21 cellular contexts compared by ENCODE assay signal in the genomic region with DNA sequence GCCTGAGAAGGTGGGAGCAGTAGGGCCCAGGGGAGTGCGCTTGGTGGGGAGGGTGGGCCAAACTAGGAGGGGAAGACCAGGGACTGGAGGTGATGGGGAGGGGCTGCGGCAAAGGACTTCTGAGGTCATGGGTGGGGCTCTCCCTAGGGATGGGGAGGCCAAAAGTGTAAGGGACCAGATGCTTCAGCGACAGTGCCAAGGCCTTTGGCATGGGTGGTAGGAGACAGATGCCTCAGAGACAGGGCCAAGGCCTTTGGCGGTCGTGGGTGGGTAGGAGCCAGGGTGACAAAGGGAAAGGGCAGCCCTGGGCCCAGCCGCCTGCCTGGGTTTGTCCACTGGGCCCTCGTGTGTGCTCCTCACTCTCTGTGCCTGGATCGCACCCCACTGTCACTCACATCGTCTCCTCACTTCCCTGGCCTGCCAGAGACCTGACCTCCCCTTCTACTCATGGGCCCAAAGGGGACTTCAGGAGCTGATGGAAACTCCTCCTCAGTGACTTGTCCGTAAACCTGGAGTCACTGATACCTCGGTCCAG.
"Had no signal": no experiment of that assay in that cellular context is flagged by ENCODE, and none has a peak within 500 bp of the region (broad histone marks: within the 10 kb centered on the region; RNA-seq: fewer than 3 reads in every experiment).

No MANE protein-coding gene starts in this region.

- H3K4me3 Mint-ChIP-seq: activated CD4-positive, alpha-beta memory T cell treated with anti-CD3 and anti-CD28 coated beads, Interleukin-2, amount 10 ng/mL, durations not matched to agents 7 days and 5 days; activated CD4-positive, alpha-beta T cell treated with anti-CD3 and anti-CD28 coated beads, Interleukin-2, amount 10 ng/mL, durations not matched to agents 24 days and 14 days; activated naive CD4-positive, alpha-beta T cell treated with anti-CD3 and anti-CD28 coated beads for 36 hours; activated T-cell treated with anti-CD3 and anti-CD28 coated beads, Interleukin-2, amount 50 U/mL, for 72 hours; nephron; stimulated activated naive CD8-positive, alpha-beta T cell treated with anti-CD3 and anti-CD28 coated beads, Interleukin-15, Interleukin-2, amounts not matched to agents 100 ng/mL and 50 ng/mL, for 24 hours had no signal

- H3K27ac Mint-ChIP-seq: activated CD4-positive, alpha-beta memory T cell treated with anti-CD3 and anti-CD28 coated beads, Interleukin-2, amount 10 ng/mL, durations not matched to agents 7 days and 5 days; activated CD4-positive, alpha-beta T cell treated with anti-CD3 and anti-CD28 coated beads, Interleukin-2, amount 10 ng/mL, durations not matched to agents 24 days and 14 days; activated naive CD4-positive, alpha-beta T cell treated with anti-CD3 and anti-CD28 coated beads for 36 hours; activated T-cell treated with anti-CD3 and anti-CD28 coated beads, Interleukin-2, amount 50 U/mL, for 72 hours; nephron; stimulated activated naive CD8-positive, alpha-beta T cell treated with anti-CD3 and anti-CD28 coated beads, Interleukin-15, Interleukin-2, amounts not matched to agents 100 ng/mL and 50 ng/mL, for 24 hours had no signal

- ATAC-seq: activated CD4-positive, CD25-positive, alpha-beta regulatory T cell treated with anti-CD3 and anti-CD28 coated beads, Interleukin-2, amount 50 U/mL, for 24 hours; activated T-cell treated with anti-CD3 and anti-CD28 coated beads, Interleukin-2, amount 50 U/mL, for 72 hours; gastroesophageal sphincter; pancreas; psoas muscle had no signal

- H3K27me3 Mint-ChIP-seq: stimulated activated naive CD8-positive, alpha-beta T cell treated with anti-CD3 and anti-CD28 coated beads, Interleukin-15, Interleukin-2, amounts not matched to agents 100 ng/mL and 50 ng/mL, for 24 hours had no signal

- H3K4me1 ChIP-seq: gastroesophageal sphincter, pancreas, psoas muscle had no signal

- H3K9me3 ChIP-seq: esophagus muscularis mucosa, gastroesophageal sphincter, pancreas, psoas muscle, right atrium auricular region, thyroid gland had no signal

- H3K36me3 ChIP-seq: thyroid gland had no signal

- H3K4me3 ChIP-seq: esophagus muscularis mucosa, gastroesophageal sphincter, pancreas, psoas muscle, right atrium auricular region, thyroid gland had no signal

- DNase-seq: activated CD4-positive, alpha-beta memory T cell treated with anti-CD3 and anti-CD28 coated beads, Interleukin-2, amount 10 ng/mL, durations not matched to agents 7 days and 5 days; activated CD4-positive, alpha-beta T cell treated with anti-CD3 and anti-CD28 coated beads, Interleukin-2, amount 10 ng/mL, durations not matched to agents 24 days and 14 days; activated effector memory CD4-positive, alpha-beta T cell treated with Interleukin-2 at 50 U/mL for 16 hours; activated naive CD4-positive, alpha-beta T cell treated with anti-CD3 and anti-CD28 coated beads for 36 hours; activated T-cell treated with anti-CD3 and anti-CD28 coated beads, Interleukin-2, amount 50 U/mL, for 72 hours; dermis blood vessel endothelial cell; effector CD8-positive, alpha-beta T cell; head of caudate nucleus; hypothalamus; psoas muscle; stimulated activated CD4-positive, alpha-beta T cell treated with anti-CD3 and anti-CD28 coated beads, Interleukin-12 subunit alpha, Interleukin-12 subunit beta, amount 100 ng/mL, for 4 hours; stimulated activated CD4-positive, alpha-beta T cell treated with anti-CD3 and anti-CD28 coated beads, Interleukin-4, amount 100 ng/mL, for 4 hours; thyroid gland had no signal

- H3K27me3 ChIP-seq: esophagus muscularis mucosa, gastroesophageal sphincter, pancreas, right atrium auricular region, thyroid gland had no signal

- H3K4me1 Mint-ChIP-seq: nephron had no signal

- H3K27ac ChIP-seq: esophagus muscularis mucosa, gastroesophageal sphincter, pancreas, psoas muscle, right atrium auricular region, thyroid gland, VCaP had no signal

- H3K9me3 Mint-ChIP-seq: activated CD4-positive, alpha-beta memory T cell treated with anti-CD3 and anti-CD28 coated beads, Interleukin-2, amount 10 ng/mL, durations not matched to agents 7 days and 5 days; activated CD4-positive, alpha-beta T cell treated with anti-CD3 and anti-CD28 coated beads, Interleukin-2, amount 10 ng/mL, durations not matched to agents 24 days and 14 days; activated naive CD4-positive, alpha-beta T cell treated with anti-CD3 and anti-CD28 coated beads for 36 hours; activated T-cell treated with anti-CD3 and anti-CD28 coated beads, Interleukin-2, amount 50 U/mL, for 72 hours; nephron; stimulated activated naive CD8-positive, alpha-beta T cell treated with anti-CD3 and anti-CD28 coated beads, Interleukin-15, Interleukin-2, amounts not matched to agents 100 ng/mL and 50 ng/mL, for 24 hours had no signal
